8 cellular contexts compared by ENCODE assay signal in genomic region chr13:97976551-97977375, GRCh38. TPM values are rescaled to one million over a fixed set of nuclear protein-coding genes. Genes with fewer than 3 reads are reported as not detected.
DNase-seq lines count a peak whose midpoint lies in the region; ATAC-seq and TF ChIP-seq lines count a peak whose summit lies in the region.

No MANE protein-coding gene starts in this region.

- POLR2A ChIA-PET in activated CD8-positive, alpha-beta T cell treated with anti-CD3 and anti-CD28 coated beads, Interleukin-2, amount 10 ng/mL, durations not matched to agents 7 days and 5 days (lab: Charles Lee) = no interaction called here

- H3K4me3 Mint-ChIP-seq in activated CD8-positive, alpha-beta T cell treated with anti-CD3 and anti-CD28 coated beads, Interleukin-2, amount 10 ng/mL, durations not matched to agents 7 days and 5 days = peak overlapping the region; percentile 94
- H3K4me3 Mint-ChIP-seq in nephron progenitor cell = peak overlapping the region; percentile 94

- peak; percentile 9 to 86 for DNase-seq in NCI-H526 (lab: John Stamatoyannopoulos, UW)
- no peak for DNase-seq in NCI-H526 treated with DMSO at 0.1 percent for 48 hours (lab: John Stamatoyannopoulos, UW)
- DNase-seq in activated CD8-positive, alpha-beta T cell treated with anti-CD3 and anti-CD28 coated beads, Interleukin-2, amount 10 ng/mL, durations not matched to agents 7 days and 5 days = peak; percentile 24
- DNase-seq in fibroblast of pulmonary artery (ENCODE audit: low read depth) = no peak
- peak; percentile 40 for DNase-seq in nephron progenitor cell
- no peak for DNase-seq in DMS114 treated with DMSO at 0.1 percent for 48 hours (lab: John Stamatoyannopoulos, UW; ENCODE audit: unreplicated experiment)

- peaks cover 5% of the 10 kb centered on the region for H3K27me3 Mint-ChIP-seq in activated CD8-positive, alpha-beta T cell treated with anti-CD3 and anti-CD28 coated beads, Interleukin-2, amount 10 ng/mL, durations not matched to agents 7 days and 5 days (ENCODE audit: low read depth)
- no peaks in the 10 kb centered on the region for H3K27me3 Mint-ChIP-seq in nephron progenitor cell (ENCODE audit: low read depth, poor library complexity)

- no peak for TF ChIP-seq RAD21 in Ishikawa (IDR thresholded peaks at IDR 0.05; ENCODE audit: low read depth)

- peak overlapping the region; percentile 88 for H3K4me3 ChIP-seq in fibroblast of pulmonary artery (replicated peaks; ENCODE audit: low read depth, low read length)

- no peak for TF ChIP-seq EP300 in Ishikawa (IDR thresholded peaks at IDR 0.05; ENCODE audit: borderline replicate concordance)

- TF ChIP-seq CTCF in fibroblast of pulmonary artery (IDR thresholded peaks at IDR 0.05; ENCODE audit: low read length, missing control alignments) (no peak), nephron progenitor cell (IDR thresholded peaks at IDR 0.05) (no peak)

- CTCF ChIA-PET in activated CD8-positive, alpha-beta T cell treated with anti-CD3 and anti-CD28 coated beads, Interleukin-2, amount 10 ng/mL, durations not matched to agents 7 days and 5 days (lab: Charles Lee) = no interaction called here

- peak; percentile 54 for ATAC-seq in GM21723 (IDR thresholded peaks at IDR 0.05; ENCODE audit: unreplicated experiment)
- ATAC-seq in activated CD8-positive, alpha-beta T cell treated with anti-CD3 and anti-CD28 coated beads, Interleukin-2, amount 10 ng/mL, durations not matched to agents 7 days and 5 days = peak; percentile 46

- peaks cover 44% of the 10 kb centered on the region for H3K4me1 Mint-ChIP-seq in activated CD8-positive, alpha-beta T cell treated with anti-CD3 and anti-CD28 coated beads, Interleukin-2, amount 10 ng/mL, durations not matched to agents 7 days and 5 days (ENCODE audit: low read depth)
- peaks cover 46% of the 10 kb centered on the region for H3K4me1 Mint-ChIP-seq in nephron progenitor cell

- H3K36me3 Mint-ChIP-seq in activated CD8-positive, alpha-beta T cell treated with anti-CD3 and anti-CD28 coated beads, Interleukin-2, amount 10 ng/mL, durations not matched to agents 7 days and 5 days (ENCODE audit: low read depth) = peaks cover 8% of the 10 kb centered on the region
- H3K36me3 Mint-ChIP-seq in nephron progenitor cell (ENCODE audit: low read depth) = peaks cover 13% of the 10 kb centered on the region

- H3K27ac Mint-ChIP-seq in activated CD8-positive, alpha-beta T cell treated with anti-CD3 and anti-CD28 coated beads, Interleukin-2, amount 10 ng/mL, durations not matched to agents 7 days and 5 days = peak overlapping the region; percentile 91
- peak overlapping the region; percentile 97 for H3K27ac Mint-ChIP-seq in nephron progenitor cell

- H3K9me3 Mint-ChIP-seq in activated CD8-positive, alpha-beta T cell treated with anti-CD3 and anti-CD28 coated beads, Interleukin-2, amount 10 ng/mL, durations not matched to agents 7 days and 5 days (ENCODE audit: insufficient read depth) = no peaks in the 10 kb centered on the region
- H3K9me3 Mint-ChIP-seq in nephron progenitor cell = no peaks in the 10 kb centered on the region

TF ChIP-seq in Ishikawa, 13 proteins besides CTCF, POLR2A, EP300 and RAD21:
- TF ChIP-seq, protein P1, sequence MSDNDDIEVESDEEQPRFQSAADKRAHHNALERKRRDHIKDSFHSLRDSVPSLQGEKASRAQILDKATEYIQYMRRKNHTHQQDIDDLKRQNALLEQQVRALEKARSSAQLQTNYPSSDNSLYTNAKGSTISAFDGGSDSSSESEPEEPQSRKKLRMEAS (IDR thresholded peaks at IDR 0.05) = peak; percentile 57; the same call in 1 of the 2 replicates
- TF ChIP-seq TAF1 (IDR thresholded peaks at IDR 0.05; ENCODE audit: low read depth) = peak; percentile 82
- TF ChIP-seq TCF12 (IDR thresholded peaks at IDR 0.05; ENCODE audit: low read depth) = no peak
- no peak for TF ChIP-seq EGR1 (IDR thresholded peaks at IDR 0.05)
- no peak for TF ChIP-seq NFIC (IDR thresholded peaks at IDR 0.05)
- TF ChIP-seq FOXM1 (IDR thresholded peaks at IDR 0.05; ENCODE audit: borderline replicate concordance, low read depth) = no peak
- no peak for TF ChIP-seq TEAD4 (IDR thresholded peaks at IDR 0.05)
- TF ChIP-seq USF1 (IDR thresholded peaks at IDR 0.05) = no peak
- TF ChIP-seq YY1 (IDR thresholded peaks at IDR 0.05; ENCODE audit: low read depth) = peak; percentile 92
- TF ChIP-seq ZBTB7A (IDR thresholded peaks at IDR 0.05; ENCODE audit: low read depth) = no peak
- no peak for TF ChIP-seq REST (IDR thresholded peaks at IDR 0.05; ENCODE audit: low read depth)
- TF ChIP-seq CREB1 (IDR thresholded peaks at IDR 0.05; ENCODE audit: low read depth) = no peak; the same call in 1 of the 2 replicates
- no peak for TF ChIP-seq CEBPB (IDR thresholded peaks at IDR 0.05)

RNA-seq across cellular contexts. Expression of gene IPO5, which starts 23.3 kb away (rescaled TPM):
- total RNA-seq in activated CD8-positive, alpha-beta T cell treated with anti-CD3 and anti-CD28 coated beads, Interleukin-2, amount 10 ng/mL, durations not matched to agents 7 days and 5 days = 100 to 1,000 TPM; 115 to 119 TPM

Comparison
In these comparisons a context has a peak if more than half of its experiments do, and no peak if none do; other contexts are left out.
1. DNase-seq: peak in NCI-H526 (2 of 2), activated CD8-positive, alpha-beta T cell treated with anti-CD3 and anti-CD28 coated beads, Interleukin-2, amount 10 ng/mL, durations not matched to agents 7 days and 5 days (single experiment) and nephron progenitor cell (single experiment); none in NCI-H526 treated with DMSO at 0.1 percent for 48 hours (single experiment), fibroblast of pulmonary artery (single experiment) and DMS114 treated with DMSO at 0.1 percent for 48 hours (single experiment).